In the genomic region with DNA sequence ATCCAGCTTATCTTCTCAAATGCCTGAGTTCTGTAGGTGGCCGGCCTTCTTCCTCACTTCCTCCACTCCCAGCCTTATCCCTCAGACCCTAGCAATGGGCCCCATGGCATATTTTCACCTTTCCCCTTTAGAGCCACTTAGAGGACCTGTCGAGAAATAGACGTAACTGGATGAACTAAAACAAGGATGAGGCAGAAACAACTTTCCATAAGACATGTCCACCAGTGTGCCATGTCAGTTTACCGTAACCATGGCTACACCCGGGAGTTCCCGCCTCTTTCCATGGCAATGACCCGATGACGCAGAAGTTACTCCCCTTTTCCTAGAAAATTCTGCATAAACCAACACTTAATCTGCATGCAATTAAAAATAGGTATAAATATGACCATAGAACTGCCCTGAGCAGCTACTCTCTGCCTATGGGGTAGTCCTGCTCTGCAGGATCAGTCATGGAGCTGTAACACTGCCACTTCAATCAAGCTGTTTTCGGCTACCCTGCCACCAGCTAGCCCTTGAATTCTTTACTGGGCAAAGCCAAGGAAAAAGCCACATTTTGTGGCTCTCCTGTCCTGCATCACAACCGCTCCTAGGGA, we compare ENCODE assay signal across 18 cellular contexts. TPM values are rescaled to one million over a fixed set of nuclear protein-coding genes. Genes with fewer than 3 reads are reported as not detected.
DNase-seq lines count a peak whose midpoint lies in the region; ATAC-seq, FAIRE-seq and TF ChIP-seq lines count a peak whose summit lies in the region.
"Had no signal": no experiment of that assay in that cellular context is flagged by ENCODE, and none has a peak within 500 bp of the region (broad histone marks: within the 10 kb centered on the region; RNA-seq: fewer than 3 reads in every experiment).

No MANE protein-coding gene starts in this region.

- no peak overlapping the region for H3K4me3 ChIP-seq in right atrium auricular region

- H3K9me3 ChIP-seq in right atrium auricular region = no peaks in the 10 kb centered on the region
- H3K9me3 ChIP-seq: esophagus squamous epithelium had no signal

- H3K27me3 Mint-ChIP-seq in activated B cell treated with CpG ODN at 0.5 μM for 24 hours (no peaks in the 10 kb centered on the region), memory B cell (no peaks in the 10 kb centered on the region)

- POLR2A ChIA-PET in activated B cell treated with CpG ODN at 0.5 μM for 24 hours (lab: Charles Lee) = interaction anchor here (1.1 to 2.1 kb wide), 2 partner anchors 24 to 133 kb away, joined by 4 to 19 read pairs; no protein-coding TSS in a partner anchor

- no peaks in the 10 kb centered on the region for H3K36me3 ChIP-seq in right atrium auricular region
- H3K36me3 ChIP-seq: brain microvascular endothelial cell, esophagus squamous epithelium had no signal

- TF ChIP-seq CTCF in right atrium auricular region (IDR thresholded peaks at IDR 0.05) = no peak
- no peak for TF ChIP-seq CTCF in activated B cell treated with CpG ODN at 0.5 μM for 24 hours (IDR thresholded peaks at IDR 0.05)

- no peak overlapping the region for H3K27ac ChIP-seq in right atrium auricular region
- H3K27ac ChIP-seq: brain microvascular endothelial cell had no signal

- no peaks in the 10 kb centered on the region for H3K27me3 ChIP-seq in right atrium auricular region
- H3K27me3 ChIP-seq: brain microvascular endothelial cell had no signal

- CTCF ChIA-PET in activated B cell treated with CpG ODN at 0.5 μM for 24 hours (lab: Charles Lee) = interaction anchor here (1.1 to 7.0 kb wide), 4 partner anchors 48 to 141 kb away, joined by 3 to 112 read pairs (median 11); no protein-coding TSS in a partner anchor

- H3K27ac Mint-ChIP-seq in activated B cell treated with CpG ODN at 0.5 μM for 24 hours (peak overlapping the region; percentile 7), memory B cell (no peak overlapping the region)

- H3K9me3 Mint-ChIP-seq in activated B cell treated with CpG ODN at 0.5 μM for 24 hours (no peaks in the 10 kb centered on the region), memory B cell (no peaks in the 10 kb centered on the region)

- DNase-seq in right atrium auricular region (ENCODE audit: low spot score) (peak; percentile 48), left ventricle myocardium superior (no peak), activated B cell treated with CpG ODN at 0.5 μM for 24 hours (no peak), memory B cell (ENCODE audit: low spot score in 2 of 2) (no peak), NCI-H187 treated with DMSO at 0.1 percent for 48 hours (lab: John Stamatoyannopoulos, UW) (no peak), HTR-8/SVneo (ENCODE audit: insufficient read length, low spot score) (no peak)
- DNase-seq: activated CD4-positive, alpha-beta T cell treated with anti-CD3 and anti-CD28 coated beads, Interleukin-2, amount 50 U/mL, for 4 hours; activated gamma-delta T cell; brain microvascular endothelial cell; esophagus squamous epithelium; GDM1; glutamatergic neuron; NCI-H1048; NCI-H524 treated with DMSO at 0.1 percent for 48 hours; stimulated activated CD4-positive, alpha-beta T cell treated with anti-CD3 and anti-CD28 coated beads, Interleukin-2, amount 100 ng/mL, for 48 hours; T1000 had no signal

- no peak for FAIRE-seq in HTR-8/SVneo (lab: Jason Lieb, UNC)
- FAIRE-seq: GM12878 had no signal

- peaks cover 0 to 20% of the 10 kb centered on the region in 2 donors for H3K4me1 ChIP-seq in right atrium auricular region

- H3K4me3 Mint-ChIP-seq in activated B cell treated with CpG ODN at 0.5 μM for 24 hours (peak overlapping the region; percentile 50), memory B cell (peak overlapping the region; percentile 37)

- peaks cover 19% of the 10 kb centered on the region for H3K4me1 Mint-ChIP-seq in activated B cell treated with CpG ODN at 0.5 μM for 24 hours
- peaks cover 10% of the 10 kb centered on the region for H3K4me1 Mint-ChIP-seq in memory B cell

- H3K36me3 Mint-ChIP-seq in activated B cell treated with CpG ODN at 0.5 μM for 24 hours (ENCODE audit: low read depth) (peaks cover 8% of the 10 kb centered on the region), memory B cell (no peaks in the 10 kb centered on the region)

- intact Hi-C loops in left ventricle myocardium superior (cut with micrococcal nuclease) (loop anchor here (5.0 to 10.0 kb wide), 2 partner anchors 52 to 144 kb away; a partner anchor contains a TSS), activated B cell treated with CpG ODN at 0.5 μM for 24 hours (cut with micrococcal nuclease) (loop anchor here (5.0 kb wide), 5 partner anchors 371 to 1264 kb away; a partner anchor contains a TSS)

- ATAC-seq in left ventricle myocardium superior = no peak
- ATAC-seq in activated B cell treated with CpG ODN at 0.5 μM for 24 hours (ENCODE audit: low read depth) = no peak
- ATAC-seq in memory B cell (ENCODE audit: low read depth) = no peak
- no peak for ATAC-seq in HG03135 (IDR thresholded peaks at IDR 0.05; ENCODE audit: unreplicated experiment)
- ATAC-seq: GM12878 had no signal

RNA-seq across cellular contexts. Expression of a gene that starts 55.1 kb away (rescaled TPM):
- total RNA-seq in right atrium auricular region (100 to 1,000 TPM; 120 to 127 TPM), left ventricle myocardium superior (105 TPM), activated B cell treated with CpG ODN at 0.5 μM for 24 hours (39.5 and 45.2 TPM in 2 replicates)
